ENCODE assay signal across 14 cellular contexts in genomic region chr3:62962656-62963055, GRCh38.
DNase-seq lines count a peak whose midpoint lies in the region; ATAC-seq and TF ChIP-seq lines count a peak whose summit lies in the region.
"Had no signal": no experiment of that assay in that cellular context is flagged by ENCODE, and none has a peak within 500 bp of the region (broad histone marks: within the 10 kb centered on the region; RNA-seq: fewer than 3 reads in every experiment).

No MANE protein-coding gene starts in this region.

- no peaks in the 10 kb centered on the region for H3K9me3 ChIP-seq in cardiac muscle cell (ENCODE audit: low read depth)
- peaks cover 0 to 9% (median 0%) of the 10 kb centered on the region in 11 donors for H3K9me3 ChIP-seq in heart right ventricle
- no peaks in the 10 kb centered on the region for H3K9me3 ChIP-seq in parathyroid adenoma (ENCODE audit: control insufficient read depth, low read length)
- H3K9me3 ChIP-seq in PC-9 (ENCODE audit: insufficient read depth, low read depth): no peaks in the 10 kb centered on the region
- H3K9me3 ChIP-seq: BLaER1 treated with 17β-estradiol and CSF1 and Interleukin-3, amounts not matched to agents 10 nM and 100 nM had no signal

- peak overlapping the region; percentile 73 for H3K27ac ChIP-seq in cardiac muscle cell
- no peak overlapping the region for H3K27ac ChIP-seq in heart right ventricle
- no peak overlapping the region for H3K27ac ChIP-seq in parathyroid adenoma
- H3K27ac ChIP-seq in PC-9: no peak overlapping the region
- H3K27ac ChIP-seq: BLaER1 treated with 17β-estradiol and CSF1 and Interleukin-3, amounts not matched to agents 10 nM and 100 nM had no signal

- CTCF ChIA-PET in PC-9 (lab: Charles Lee): no interaction called here

- H3K79me2 ChIP-seq in parathyroid adenoma (no peaks in the 10 kb centered on the region), PC-9 (ENCODE audit: low read depth) (no peaks in the 10 kb centered on the region)

- no peak for ATAC-seq in heart right ventricle
- ATAC-seq: CD8-positive, alpha-beta T cell had no signal

- H3K9me2 ChIP-seq in PC-9 (ENCODE audit: insufficient read depth): no peaks in the 10 kb centered on the region

- peaks cover 14% of the 10 kb centered on the region for H3K4me1 ChIP-seq in cardiac muscle cell (ENCODE audit: low read depth)
- no peaks in the 10 kb centered on the region for H3K4me1 ChIP-seq in heart right ventricle
- peaks cover 23% of the 10 kb centered on the region for H3K4me1 ChIP-seq in parathyroid adenoma
- H3K4me1 ChIP-seq in PC-9 (replicated peaks; ENCODE audit: insufficient read depth): no peaks in the 10 kb centered on the region

- H3K36me3 ChIP-seq in cardiac muscle cell: no peaks in the 10 kb centered on the region
- no peaks in the 10 kb centered on the region for H3K36me3 ChIP-seq in heart right ventricle
- no peaks in the 10 kb centered on the region for H3K36me3 ChIP-seq in parathyroid adenoma (ENCODE audit: control insufficient read depth, insufficient read depth, low read length)
- no peaks in the 10 kb centered on the region for H3K36me3 ChIP-seq in PC-9 (ENCODE audit: low read depth)
- H3K36me3 ChIP-seq: BLaER1 treated with 17β-estradiol and CSF1 and Interleukin-3, amounts not matched to agents 10 nM and 100 nM had no signal

- TF ChIP-seq CTCF in cardiac muscle cell (IDR thresholded peaks at IDR 0.05; ENCODE audit: low read depth, low read length) (no peak), heart right ventricle (IDR thresholded peaks at IDR 0.05) (no peak), parathyroid adenoma (IDR thresholded peaks at IDR 0.05) (no peak), PC-9 (conservative IDR thresholded peaks at IDR 0.05) (no peak)

- no TSS peak for BruUV-seq in PC-9 (replicated peaks; lab: Mats Ljungman, UMichigan)

- intact Hi-C loops in heart right ventricle (cut with DNase I): no loop called here
- intact Hi-C loops in PC-9 (cut with micrococcal nuclease; ENCODE audit: unreplicated experiment): no loop called here

- H2AFZ ChIP-seq in parathyroid adenoma: peak overlapping the region; percentile 79
- H2AFZ ChIP-seq in PC-9: no peak overlapping the region

- H4K20me1 ChIP-seq in PC-9 (ENCODE audit: insufficient read depth): no peaks in the 10 kb centered on the region
- H4K20me1 ChIP-seq: BLaER1 treated with 17β-estradiol and CSF1 and Interleukin-3, amounts not matched to agents 10 nM and 100 nM had no signal

- no peaks in the 10 kb centered on the region for H3K27me3 ChIP-seq in cardiac muscle cell
- H3K27me3 ChIP-seq in heart right ventricle: no peaks in the 10 kb centered on the region
- H3K27me3 ChIP-seq in parathyroid adenoma (ENCODE audit: control insufficient read depth, insufficient read depth, low read length): no peaks in the 10 kb centered on the region
- H3K27me3 ChIP-seq in PC-9 (ENCODE audit: insufficient read depth, low read depth): no peaks in the 10 kb centered on the region
- H3K27me3 ChIP-seq: BLaER1 treated with 17β-estradiol and CSF1 and Interleukin-3, amounts not matched to agents 10 nM and 100 nM had no signal

- 35 to 39% methylated on average over 1 of the region's 1 CpG for WGBS in heart right ventricle, 2 donors

- POLR2A ChIA-PET in PC-9 (lab: Charles Lee; ENCODE audit: unreplicated experiment): no interaction called here

- H3K4me3 ChIP-seq in cardiac muscle cell (no peak overlapping the region), heart right ventricle (no peak overlapping the region), parathyroid adenoma (ENCODE audit: low read depth, low read length) (no peak overlapping the region), PC-9 (no peak overlapping the region)
- H3K4me3 ChIP-seq: BLaER1 treated with 17β-estradiol and CSF1 and Interleukin-3, amounts not matched to agents 10 nM and 100 nM had no signal

- H3K9ac ChIP-seq in parathyroid adenoma: no peak overlapping the region
- H3K9ac ChIP-seq: BLaER1 treated with 17β-estradiol and CSF1 and Interleukin-3, amounts not matched to agents 10 nM and 100 nM had no signal

- H3K4me2 ChIP-seq in parathyroid adenoma (ENCODE audit: low read length) (no peak overlapping the region), PC-9 (no peak overlapping the region)
- H3K4me2 ChIP-seq: BLaER1 treated with 17β-estradiol and CSF1 and Interleukin-3, amounts not matched to agents 10 nM and 100 nM had no signal

- peak in 1 of 2 donors; percentile 64 for DNase-seq in cardiac muscle cell (ENCODE audit: low read depth in 1 of 2, low spot score in 1 of 2)
- DNase-seq in heart right ventricle: no peak
- DNase-seq in astrocyte of the hippocampus (ENCODE audit: low read depth, low spot score): peak; percentile 66
- DNase-seq in GM19240 (ENCODE audit: insufficient read length, low spot score): no peak
- DNase-seq in PC-9: no peak
- no peak for DNase-seq in T-helper 9 cell
- DNase-seq: 8988T; Calu3; CD8-positive, alpha-beta T cell; DMS79 treated with DMSO at 0.1 percent for 48 hours; GF-D8; HCEC 1CT had no signal

- H3F3A ChIP-seq in PC-9 (ENCODE audit: insufficient read depth, low read depth): no peaks in the 10 kb centered on the region
